ENCODE assay signal across 1 cellular context in genomic region chr5:178555005-178555404, GRCh38.
A peak's percentile ranks its signal among the peaks of the same experiment; 100 is the strongest.
TF ChIP-seq lines count a peak whose summit lies in the region.

No MANE protein-coding gene starts in this region.

TF ChIP-seq in K562, 482 proteins besides CTCF, POLR2A, EP300 and RAD21 (continued from another document):
- no peak for TF ChIP-seq BCLAF1 (IDR thresholded peaks at IDR 0.05; ENCODE audit: borderline replicate concordance in 1 of 2, control insufficient read depth in 1 of 2, low read depth in 2 of 2, low read length in 1 of 2)
- peak; percentile 83 for TF ChIP-seq ZNF592 (IDR thresholded peaks at IDR 0.05)
- TF ChIP-seq, protein P1, sequence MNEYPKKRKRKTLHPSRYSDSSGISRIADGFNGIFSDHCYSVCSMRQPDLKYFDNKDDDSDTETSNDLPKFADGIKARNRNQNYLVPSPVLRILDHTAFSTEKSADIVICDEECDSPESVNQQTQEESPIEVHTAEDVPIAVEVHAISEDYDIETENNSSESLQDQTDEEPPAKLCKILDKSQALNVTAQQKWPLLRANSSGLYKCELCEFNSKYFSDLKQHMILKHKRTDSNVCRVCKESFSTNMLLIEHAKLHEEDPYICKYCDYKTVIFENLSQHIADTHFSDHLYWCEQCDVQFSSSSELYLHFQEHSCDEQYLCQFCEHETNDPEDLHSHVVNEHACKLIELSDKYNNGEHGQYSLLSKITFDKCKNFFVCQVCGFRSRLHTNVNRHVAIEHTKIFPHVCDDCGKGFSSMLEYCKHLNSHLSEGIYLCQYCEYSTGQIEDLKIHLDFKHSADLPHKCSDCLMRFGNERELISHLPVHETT (CRISPR knock-in tag; conservative IDR thresholded peaks at IDR 0.05 in 1 of 2, IDR thresholded peaks at IDR 0.05 in 1 of 2): 0 out of 4 replicates have a peak, but pooled peaks of 1 of the 2 experiments have one; percentile 35
- peak; percentile 64 for TF ChIP-seq EP400 (IDR thresholded peaks at IDR 0.05)
- no peak for TF ChIP-seq CHAMP1 (IDR thresholded peaks at IDR 0.05)
